In genomic region chr5:95794070-95794516, GRCh38 we compare ENCODE assay signal across 25 cellular contexts. TPM values are rescaled to one million over a fixed set of nuclear protein-coding genes. Genes with fewer than 3 reads are reported as not detected.
DNase-seq lines count a peak whose midpoint lies in the region; ATAC-seq, FAIRE-seq and TF ChIP-seq lines count a peak whose summit lies in the region.
"Had no signal": no experiment of that assay in that cellular context is flagged by ENCODE, and none has a peak within 500 bp of the region (broad histone marks: within the 10 kb centered on the region; RNA-seq: fewer than 3 reads in every experiment).

No MANE protein-coding gene starts in this region.

- CTCF ChIA-PET in AG04449 (lab: Yijun Ruan, JAX) = interaction anchor here (1.9 to 5.8 kb wide), 2 partner anchors 13 to 130 kb away, joined by 4 to 57 read pairs; no protein-coding TSS in a partner anchor

- DNase-seq in AG04449 (ENCODE audit: low read depth, low spot score) (peak; percentile 42), HTR-8/SVneo (ENCODE audit: insufficient read length, low spot score) (peak; percentile 42), choroid plexus epithelial cell (ENCODE audit: low read depth) (peak; percentile 79), mesothelial cell of epicardium (ENCODE audit: low spot score in 2 of 2, unreplicated experiment in 2 of 2) (no peak), BE2C (no peak), NCI-H1048 (lab: John Stamatoyannopoulos, UW) (no peak), NCI-H510A treated with DMSO at 0.1 percent for 48 hours (lab: John Stamatoyannopoulos, UW) (no peak)
- DNase-seq: ACHN; activated CD4-positive, alpha-beta T cell treated with anti-CD3 and anti-CD28 coated beads for 1 hour; activated CD8-positive, alpha-beta memory T cell treated with anti-CD3 and anti-CD28 coated beads for 24 hours; activated naive CD4-positive, alpha-beta T cell treated with anti-CD3 and anti-CD28 coated beads, Interleukin-2, amount 50 U/mL, for 16 hours; activated T-cell treated with anti-CD3 and anti-CD28 coated beads, Interleukin-2, amount 50 U/mL, for 48 hours; CD4-positive, alpha-beta memory T cell; DMS153; immature natural killer cell; NCI-H1436; NCI-H2171; NCI-H69; nucleus accumbens; right cardiac atrium had no signal

- no peaks in the 10 kb centered on the region for H3K9me3 Mint-ChIP-seq in mesothelial cell of epicardium
- H3K9me3 Mint-ChIP-seq: immature natural killer cell had no signal

- no peak for FAIRE-seq in HTR-8/SVneo (lab: Jason Lieb, UNC)
- FAIRE-seq: endometrium, GM12892 had no signal

- H3K4me1 Mint-ChIP-seq in mesothelial cell of epicardium = peaks cover 24% of the 10 kb centered on the region

- no peak for TF ChIP-seq CTCF in AG04449 (IDR thresholded peaks at IDR 0.05; ENCODE audit: insufficient read depth, low read length, missing control alignments)
- TF ChIP-seq CTCF in choroid plexus epithelial cell (conservative IDR thresholded peaks at IDR 0.05; ENCODE audit: low read depth, low read length) = no peak
- no peak for TF ChIP-seq CTCF in mesothelial cell of epicardium (IDR thresholded peaks at IDR 0.05; ENCODE audit: unreplicated experiment)
- no peak for TF ChIP-seq CTCF in BE2C (IDR thresholded peaks at IDR 0.05; ENCODE audit: low read depth, low read length)

- no peaks in the 10 kb centered on the region for H3K9me3 ChIP-seq in BE2C

- H3K4me3 Mint-ChIP-seq in mesothelial cell of epicardium = no peak overlapping the region
- H3K4me3 Mint-ChIP-seq: CD4-positive, alpha-beta memory T cell; immature natural killer cell had no signal

- H3K27me3 ChIP-seq in BE2C = no peaks in the 10 kb centered on the region

- peaks cover 33% of the 10 kb centered on the region for H3K36me3 Mint-ChIP-seq in mesothelial cell of epicardium

- H3K4me1 ChIP-seq in BE2C = no peaks in the 10 kb centered on the region

- H3K4me3 ChIP-seq in AG04449 (ENCODE audit: low read depth, low read length) (no peak overlapping the region), choroid plexus epithelial cell (ENCODE audit: low read depth, low read length) (no peak overlapping the region), BE2C (ENCODE audit: low read depth, low read length) (no peak overlapping the region)
- H3K4me3 ChIP-seq: coronary artery had no signal

- H3K36me3 ChIP-seq in BE2C = peaks cover 22% of the 10 kb centered on the region

- H3K27ac Mint-ChIP-seq in mesothelial cell of epicardium = peak overlapping the region; percentile 84

- H3K27me3 Mint-ChIP-seq in mesothelial cell of epicardium (ENCODE audit: low read depth) = no peaks in the 10 kb centered on the region
- H3K27me3 Mint-ChIP-seq: CD4-positive, alpha-beta memory T cell had no signal

- no peak for ATAC-seq in GM19324 (IDR thresholded peaks at IDR 0.05; ENCODE audit: low FRiP score, unreplicated experiment)
- ATAC-seq: HCT116, right cardiac atrium had no signal

- POLR2A ChIA-PET in AG04449 (lab: Yijun Ruan, JAX) = no interaction called here

RNA-seq across cellular contexts. Expression of gene GLRX, which starts 28.4 kb away (rescaled TPM):
- 14.8 to 19.8 TPM (median 17.9 TPM) in 3 replicates for total RNA-seq in mesothelial cell of epicardium
- polyA plus RNA-seq in BE2C (2012; ENCODE audit: insufficient read depth, insufficient read length, low read depth) = 41.7 TPM

Comparison
In these comparisons a context has a peak if more than half of its experiments do, and no peak if none do; other contexts are left out.
1. DNase-seq: peak in AG04449 (single experiment), HTR-8/SVneo (single experiment) and choroid plexus epithelial cell (single experiment); none in mesothelial cell of epicardium (0 of 2), BE2C (single experiment), NCI-H1048 (single experiment) and NCI-H510A treated with DMSO at 0.1 percent for 48 hours (single experiment).